In the genomic region with DNA sequence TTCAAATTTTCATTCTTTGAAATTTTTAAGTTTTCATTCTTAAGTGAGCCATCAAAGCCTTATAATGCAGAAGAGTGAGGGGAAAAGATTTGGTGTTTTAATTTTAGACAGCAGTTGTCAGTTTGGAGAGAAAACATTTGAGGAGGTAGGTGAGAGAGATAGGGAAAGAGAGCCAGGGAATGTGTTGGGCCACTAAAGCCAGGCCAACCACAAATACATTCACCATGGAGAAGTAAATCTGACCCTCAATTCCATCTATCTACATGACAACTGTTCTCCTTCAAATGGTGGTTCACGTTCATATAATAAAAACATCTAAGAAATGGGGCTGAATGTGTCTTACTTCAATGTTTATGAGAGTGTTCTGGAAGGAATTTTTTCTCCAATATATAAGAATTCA, we compare ENCODE assay signal across 20 cellular contexts.
"Had no signal": no experiment of that assay in that cellular context is flagged by ENCODE, and none has a peak within 500 bp of the region (broad histone marks: within the 10 kb centered on the region; RNA-seq: fewer than 3 reads in every experiment).

No MANE protein-coding gene starts in this region.

- H3K36me3 Mint-ChIP-seq: natural killer cell; neural progenitor cell; stimulated activated naive B cell treated with anti-CD40 and anti-IgM and Interleukin-4, amounts not matched to agents 10 μg/mL and 1 μg/mL and 100 μg/mL, for 72 hours had no signal

- H3K27ac Mint-ChIP-seq: natural killer cell; neural progenitor cell; progenitor cell of endocrine pancreas; stimulated activated naive B cell treated with anti-CD40 and anti-IgM and Interleukin-4, amounts not matched to agents 10 μg/mL and 1 μg/mL and 100 μg/mL, for 72 hours; stimulated activated naive CD8-positive, alpha-beta T cell treated with anti-CD3 and anti-CD28 coated beads, Interleukin-15, Interleukin-2, amounts not matched to agents 100 ng/mL and 50 ng/mL, for 24 hours had no signal

- H3K4me1 Mint-ChIP-seq: natural killer cell; neural progenitor cell; stimulated activated naive B cell treated with anti-CD40 and anti-IgM and Interleukin-4, amounts not matched to agents 10 μg/mL and 1 μg/mL and 100 μg/mL, for 72 hours had no signal

- H3K4me3 Mint-ChIP-seq: natural killer cell; neural progenitor cell; stimulated activated naive B cell treated with anti-CD40 and anti-IgM and Interleukin-4, amounts not matched to agents 10 μg/mL and 1 μg/mL and 100 μg/mL, for 72 hours; stimulated activated naive CD8-positive, alpha-beta T cell treated with anti-CD3 and anti-CD28 coated beads, Interleukin-15, Interleukin-2, amounts not matched to agents 100 ng/mL and 50 ng/mL, for 24 hours had no signal

- H3K4me3 ChIP-seq: dorsolateral prefrontal cortex, left lung, lower lobe of right lung, neural progenitor cell, sigmoid colon, skin epidermis, suprapubic skin, transverse colon, upper lobe of right lung, vagina had no signal

- H3K9me3 ChIP-seq: left lung, lower lobe of right lung, sigmoid colon, suprapubic skin, transverse colon, upper lobe of right lung, vagina had no signal

- ATAC-seq: left lung; lower lobe of right lung; natural killer cell; stimulated activated naive B cell treated with anti-CD40 and anti-IgM and Interleukin-4, amounts not matched to agents 10 μg/mL and 1 μg/mL and 100 μg/mL, for 72 hours; upper lobe of right lung had no signal

- H3K27me3 ChIP-seq: dorsolateral prefrontal cortex, left lung, neural progenitor cell, sigmoid colon, suprapubic skin, transverse colon, upper lobe of right lung, vagina had no signal

- H3K27me3 Mint-ChIP-seq: progenitor cell of endocrine pancreas; stimulated activated naive B cell treated with anti-CD40 and anti-IgM and Interleukin-4, amounts not matched to agents 10 μg/mL and 1 μg/mL and 100 μg/mL, for 72 hours; stimulated activated naive CD8-positive, alpha-beta T cell treated with anti-CD3 and anti-CD28 coated beads, Interleukin-15, Interleukin-2, amounts not matched to agents 100 ng/mL and 50 ng/mL, for 24 hours had no signal

- H3K4me2 ChIP-seq: neural progenitor cell had no signal

- H3K79me2 ChIP-seq: parathyroid adenoma had no signal

- DNase-seq: dorsolateral prefrontal cortex; effector CD4-positive, alpha-beta T cell; head of caudate nucleus; kidney; left lung; lower lobe of right lung; natural killer cell; sigmoid colon; stimulated activated CD4-positive, alpha-beta T cell treated with anti-CD3 and anti-CD28 coated beads, Interleukin-15, amount 100 ng/mL, for 24 hours; stimulated activated CD4-positive, alpha-beta T cell treated with anti-CD3 and anti-CD28 coated beads, Interleukin-2, amount 100 ng/mL, for 48 hours; stimulated activated naive B cell treated with anti-CD40 and anti-IgM and Interleukin-4, amounts not matched to agents 10 μg/mL and 1 μg/mL and 100 μg/mL, for 72 hours; transverse colon; upper lobe of right lung had no signal

- H2AFZ ChIP-seq: parathyroid adenoma had no signal

- H3K4me1 ChIP-seq: left lung, lower lobe of right lung, parathyroid adenoma, sigmoid colon, suprapubic skin, transverse colon, upper lobe of right lung had no signal

- H3K9ac ChIP-seq: neural progenitor cell, parathyroid adenoma had no signal

- H3K27ac ChIP-seq: dorsolateral prefrontal cortex, left lung, lower lobe of right lung, neural progenitor cell, parathyroid adenoma, sigmoid colon, suprapubic skin, upper lobe of right lung, vagina had no signal

- H3K9me3 Mint-ChIP-seq: neural progenitor cell; stimulated activated naive CD8-positive, alpha-beta T cell treated with anti-CD3 and anti-CD28 coated beads, Interleukin-15, Interleukin-2, amounts not matched to agents 100 ng/mL and 50 ng/mL, for 24 hours had no signal

- H3K36me3 ChIP-seq: left lung, lower lobe of right lung, neural progenitor cell, sigmoid colon, suprapubic skin, transverse colon, upper lobe of right lung, vagina had no signal
